ENCODE assay signal across 13 cellular contexts in genomic region chr7:106915407-106915806, GRCh38. TPM values are rescaled to one million over a fixed set of nuclear protein-coding genes. Genes with fewer than 3 reads are reported as not detected.
DNase-seq lines count a peak whose midpoint lies in the region; ATAC-seq and TF ChIP-seq lines count a peak whose summit lies in the region.
"Had no signal": no experiment of that assay in that cellular context is flagged by ENCODE, and none has a peak within 500 bp of the region (broad histone marks: within the 10 kb centered on the region; RNA-seq: fewer than 3 reads in every experiment).

No MANE protein-coding gene starts in this region.

- H3K9me3 Mint-ChIP-seq in activated T-helper 17 cell treated with anti-CD3 and anti-CD28 coated beads, Interleukin-2, amount 50 U/mL, for 72 hours, result peaks cover 9% of the 10 kb centered on the region
- H3K9me3 Mint-ChIP-seq in stimulated activated naive B cell treated with anti-CD40 and anti-IgM and Interleukin-4, amounts not matched to agents 10 μg/mL and 1 μg/mL and 100 μg/mL, for 72 hours, result peaks cover 7 to 14% of the 10 kb centered on the region in 2 donors

- H3K27ac Mint-ChIP-seq in activated T-helper 17 cell treated with anti-CD3 and anti-CD28 coated beads, Interleukin-2, amount 50 U/mL, for 72 hours, result peak overlapping the region; percentile 57
- H3K27ac Mint-ChIP-seq in stimulated activated naive B cell treated with anti-CD40 and anti-IgM and Interleukin-4, amounts not matched to agents 10 μg/mL and 1 μg/mL and 100 μg/mL, for 72 hours, result peak overlapping the region; percentile 63
- H3K27ac Mint-ChIP-seq: CD4-positive, alpha-beta memory T cell had no signal

- TF ChIP-seq CTCF in HEK293 (tag by site-specific recombination; IDR thresholded peaks at IDR 0.05), result no peak
- TF ChIP-seq CTCF in heart right ventricle (IDR thresholded peaks at IDR 0.05), result no peak

- H3K36me3 ChIP-seq in HEK293 (ENCODE audit: control insufficient read depth in 2 of 2, insufficient read depth in 1 of 2, low read length in 2 of 2) (no peaks in the 10 kb centered on the region), Karpas-422 (ENCODE audit: insufficient read depth, low read length) (no peaks in the 10 kb centered on the region), heart right ventricle (no peaks in the 10 kb centered on the region)
- H3K36me3 ChIP-seq: BE2C had no signal

- H3K9me3 ChIP-seq in HEK293 (ENCODE audit: control insufficient read depth, insufficient read depth, low read depth, low read length), result no peaks in the 10 kb centered on the region
- no peaks in the 10 kb centered on the region for H3K9me3 ChIP-seq in Karpas-422 (ENCODE audit: low read length)
- H3K9me3 ChIP-seq in heart right ventricle, result peaks cover 0 to 10% (median 0%) of the 10 kb centered on the region in 11 donors
- H3K9me3 ChIP-seq: BE2C had no signal

- intact Hi-C loops in heart right ventricle (cut with DNase I), result no loop called here

- peak; percentile 16 for DNase-seq in Karpas-422
- DNase-seq in stimulated activated naive B cell treated with anti-CD40 and anti-IgM and Interleukin-4, amounts not matched to agents 10 μg/mL and 1 μg/mL and 100 μg/mL, for 72 hours, result no peak
- DNase-seq in heart right ventricle, result no peak
- DNase-seq in NCI-H1417 (lab: John Stamatoyannopoulos, UW), result no peak
- DNase-seq: BE2C; CD4-positive, alpha-beta memory T cell; DMS79; GM23248; H7 had no signal

- ATAC-seq in activated T-helper 17 cell treated with anti-CD3 and anti-CD28 coated beads, Interleukin-2, amount 50 U/mL, for 72 hours (replicated peaks), result no peak
- no peak for ATAC-seq in stimulated activated naive B cell treated with anti-CD40 and anti-IgM and Interleukin-4, amounts not matched to agents 10 μg/mL and 1 μg/mL and 100 μg/mL, for 72 hours (replicated peaks)
- no peak for ATAC-seq in heart right ventricle
- ATAC-seq: A549 had no signal

- no peaks in the 10 kb centered on the region for H3K27me3 Mint-ChIP-seq in activated T-helper 17 cell treated with anti-CD3 and anti-CD28 coated beads, Interleukin-2, amount 50 U/mL, for 72 hours
- H3K27me3 Mint-ChIP-seq in stimulated activated naive B cell treated with anti-CD40 and anti-IgM and Interleukin-4, amounts not matched to agents 10 μg/mL and 1 μg/mL and 100 μg/mL, for 72 hours, result no peaks in the 10 kb centered on the region
- H3K27me3 Mint-ChIP-seq: CD4-positive, alpha-beta memory T cell had no signal

- POLR2A ChIA-PET in HEK293 (lab: Yijun Ruan, JAX), result no interaction called here

- no peaks in the 10 kb centered on the region for H3K9me2 ChIP-seq in Karpas-422 (replicated peaks; ENCODE audit: insufficient read depth, low read length)

- CTCF ChIA-PET in HEK293 (lab: Yijun Ruan, JAX), result no interaction called here

- H4K20me1 ChIP-seq in Karpas-422 (ENCODE audit: insufficient read depth, low read depth, low read length), result no peaks in the 10 kb centered on the region

- H3K9ac ChIP-seq in Karpas-422 (ENCODE audit: low read length), result no peak overlapping the region
- H3K9ac ChIP-seq: GM23248 had no signal

- no peaks in the 10 kb centered on the region for H3K79me2 ChIP-seq in Karpas-422 (ENCODE audit: low read length)

- no peak overlapping the region for H3K4me3 ChIP-seq in HEK293 (ENCODE audit: low read depth, low read length)
- H3K4me3 ChIP-seq in Karpas-422 (ENCODE audit: low read length), result no peak overlapping the region
- H3K4me3 ChIP-seq in heart right ventricle, result no peak overlapping the region
- H3K4me3 ChIP-seq: A549, GM23248 had no signal

- H3K4me1 ChIP-seq in HEK293 (ENCODE audit: control insufficient read depth, insufficient read depth, low read length) (no peaks in the 10 kb centered on the region), Karpas-422 (ENCODE audit: low read length) (no peaks in the 10 kb centered on the region), heart right ventricle (peaks cover 0 to 8% (median 0%) of the 10 kb centered on the region in 9 donors)
- H3K4me1 ChIP-seq: A549, BE2C had no signal

- H3K36me3 Mint-ChIP-seq in activated T-helper 17 cell treated with anti-CD3 and anti-CD28 coated beads, Interleukin-2, amount 50 U/mL, for 72 hours (ENCODE audit: low read depth), result no peaks in the 10 kb centered on the region
- peaks cover 24 to 34% of the 10 kb centered on the region in 2 donors for H3K36me3 Mint-ChIP-seq in stimulated activated naive B cell treated with anti-CD40 and anti-IgM and Interleukin-4, amounts not matched to agents 10 μg/mL and 1 μg/mL and 100 μg/mL, for 72 hours

- H3K27ac ChIP-seq in HEK293 (ENCODE audit: extremely low read depth, low read depth, low read length) (no peak overlapping the region), Karpas-422 (ENCODE audit: low read length) (no peak overlapping the region), heart right ventricle (no peak overlapping the region)
- H3K27ac ChIP-seq: A549, C4-2B, GM23248 had no signal

- peaks cover 5% of the 10 kb centered on the region for H3K4me1 Mint-ChIP-seq in activated T-helper 17 cell treated with anti-CD3 and anti-CD28 coated beads, Interleukin-2, amount 50 U/mL, for 72 hours
- H3K4me1 Mint-ChIP-seq in stimulated activated naive B cell treated with anti-CD40 and anti-IgM and Interleukin-4, amounts not matched to agents 10 μg/mL and 1 μg/mL and 100 μg/mL, for 72 hours, result peaks cover 11 to 15% of the 10 kb centered on the region in 2 donors

- H3K4me3 Mint-ChIP-seq in activated T-helper 17 cell treated with anti-CD3 and anti-CD28 coated beads, Interleukin-2, amount 50 U/mL, for 72 hours, result peak overlapping the region; percentile 12
- no peak overlapping the region for H3K4me3 Mint-ChIP-seq in stimulated activated naive B cell treated with anti-CD40 and anti-IgM and Interleukin-4, amounts not matched to agents 10 μg/mL and 1 μg/mL and 100 μg/mL, for 72 hours
- H3K4me3 Mint-ChIP-seq: CD4-positive, alpha-beta memory T cell had no signal

- no peak overlapping the region for H3K4me2 ChIP-seq in Karpas-422 (ENCODE audit: low read depth, low read length, poor library complexity, severe bottlenecking)
- H3K4me2 ChIP-seq: A549 had no signal

- H2AFZ ChIP-seq in Karpas-422 (ENCODE audit: low read length), result no peak overlapping the region
- H2AFZ ChIP-seq: GM23248 had no signal

- H3K27me3 ChIP-seq in Karpas-422 (ENCODE audit: low read length) (no peaks in the 10 kb centered on the region), heart right ventricle (no peaks in the 10 kb centered on the region)
- H3K27me3 ChIP-seq: BE2C had no signal

- 72 to 97% methylated on average over 2 of the region's 2 CpGs for WGBS in heart right ventricle, 2 donors

TF ChIP-seq in HEK293, 187 proteins besides CTCF, POLR2A, EP300 and RAD21:
- peak; percentile 91 for TF ChIP-seq ZNF513 (tag by site-specific recombination; IDR thresholded peaks at IDR 0.05)
- no peak for TF ChIP-seq ZNF211 (tag by site-specific recombination; IDR thresholded peaks at IDR 0.05; ENCODE audit: low read depth)
- no peak for TF ChIP-seq HIC1 (tag by site-specific recombination; IDR thresholded peaks at IDR 0.05)
- no peak for TF ChIP-seq ZNF677 (tag by site-specific recombination; IDR thresholded peaks at IDR 0.05)

RNA-seq across cellular contexts. Expression of gene PIK3CG, which starts 50.3 kb away (rescaled TPM):
- total RNA-seq in Karpas-422 (2014; rRNA removed; shearing (Covaris generic); ENCODE audit: low replicate concordance), result 87.6 and 118 TPM in 2 replicates
- total RNA-seq in activated T-helper 17 cell treated with anti-CD3 and anti-CD28 coated beads, Interleukin-2, amount 50 U/mL, for 72 hours, result 10 to 100 TPM; 21.6 to 25.7 TPM
- total RNA-seq in heart right ventricle, result 1 to 10 TPM; 1.2 to 6.8 (median 2.0) TPM
- under 1 TPM; 0.16 to 0.22 TPM for polyA plus RNA-seq in heart right ventricle
- total RNA-seq: GM23248 had no signal
- polyA plus RNA-seq: A549, GM23248 had no signal
